ENCODE assay signal across 20 cellular contexts in genomic region chr14:105229099-105229655, GRCh38. TPM values are rescaled to one million over a fixed set of nuclear protein-coding genes. Genes with fewer than 3 reads are reported as not detected.
DNase-seq lines count a peak whose midpoint lies in the region; ATAC-seq, FAIRE-seq and TF ChIP-seq lines count a peak whose summit lies in the region.
"Had no signal": no experiment of that assay in that cellular context is flagged by ENCODE, and none has a peak within 500 bp of the region (broad histone marks: within the 10 kb centered on the region; RNA-seq: fewer than 3 reads in every experiment).

No MANE protein-coding gene starts in this region.

- no peak for DNase-seq in H1 (ENCODE audit: low read depth in 1 of 2, low spot score in 2 of 2)
- peak; percentile 55 for DNase-seq in kidney
- DNase-seq in nephron progenitor cell = no peak
- DNase-seq in activated CD8-positive, alpha-beta memory T cell treated with anti-CD3 and anti-CD28 coated beads, Interleukin-2, amount 50 U/mL, for 48 hours = no peak
- no peak for DNase-seq in neural progenitor cell (ENCODE audit: low spot score)
- no peak for DNase-seq in midbrain (lab: John Stamatoyannopoulos, UW)
- DNase-seq: C1 segment of cervical spinal cord; Calu3; CD4-positive, alpha-beta memory T cell; COR-L47; DMS53; DMS79 treated with DMSO at 0.1 percent for 48 hours; GF-D8; GM23248; H9 had no signal

- peaks cover 23% of the 10 kb centered on the region for H3K36me3 Mint-ChIP-seq in nephron progenitor cell (ENCODE audit: low read depth)
- peaks cover 4% of the 10 kb centered on the region for H3K36me3 Mint-ChIP-seq in neural progenitor cell

- H3K27ac Mint-ChIP-seq in nephron progenitor cell (peak overlapping the region; percentile 42), neural progenitor cell (no peak overlapping the region)
- H3K27ac Mint-ChIP-seq: CD4-positive, alpha-beta memory T cell had no signal

- TF ChIP-seq CTCF in H1 (IDR thresholded peaks at IDR 0.05; ENCODE audit: control extremely low read depth in 1 of 3, insufficient read depth in 1 of 3, low read depth in 1 of 3, low read length in 3 of 3) (no peak), kidney (IDR thresholded peaks at IDR 0.05; ENCODE audit: borderline replicate concordance, extremely low read depth, insufficient read depth) (no peak), nephron progenitor cell (IDR thresholded peaks at IDR 0.05) (no peak), neural progenitor cell (IDR thresholded peaks at IDR 0.05) (no peak)

- no peak overlapping the region for H3K27ac ChIP-seq in H1 (ENCODE audit: low read depth, low read length)
- no peak overlapping the region for H3K27ac ChIP-seq in kidney (ENCODE audit: low read depth in 2 of 2, low read length in 2 of 2)
- H3K27ac ChIP-seq in neural progenitor cell = no peak overlapping the region
- H3K27ac ChIP-seq: GM23248 had no signal

- no peak for TF ChIP-seq EP300 in H1 (IDR thresholded peaks at IDR 0.05; ENCODE audit: borderline replicate concordance in 1 of 2, low read depth in 2 of 2, low read length in 2 of 2)

- H3K36me3 ChIP-seq in H1 (ENCODE audit: control insufficient read depth in 2 of 4, insufficient read depth in 4 of 4, low read length in 3 of 4) (no peaks in the 10 kb centered on the region; a peak in 1 of 8 replicates), kidney (ENCODE audit: control insufficient read depth in 1 of 2, insufficient read depth in 2 of 2, low read length in 2 of 2) (peaks cover 0 to 6% of the 10 kb centered on the region in 2 donors), neural progenitor cell (no peaks in the 10 kb centered on the region)

- no peak overlapping the region for H3K4me3 ChIP-seq in H1 (ENCODE audit: extremely low read depth in 1 of 4, insufficient read depth in 2 of 4, low read depth in 3 of 4, low read length in 4 of 4)
- no peak overlapping the region for H3K4me3 ChIP-seq in kidney (ENCODE audit: low read length in 2 of 2)
- H3K4me3 ChIP-seq in neural progenitor cell = no peak overlapping the region
- H3K4me3 ChIP-seq: GM23248 had no signal

- no peak for TF ChIP-seq POLR2A in H1 (IDR thresholded peaks at IDR 0.05; ENCODE audit: control extremely low read depth in 1 of 2, low read depth in 2 of 2, low read length in 2 of 2)

- no peak overlapping the region for H3K9ac ChIP-seq in H1 (replicated peaks in 1 of 4; ENCODE audit: extremely low read depth in 1 of 4, low read depth in 3 of 4, low read length in 3 of 4)
- H3K9ac ChIP-seq in kidney (ENCODE audit: low read length in 2 of 2) = no peak overlapping the region
- no peak overlapping the region for H3K9ac ChIP-seq in neural progenitor cell
- H3K9ac ChIP-seq: GM23248 had no signal

- H3K27me3 ChIP-seq in H1 (replicated peaks in 1 of 4; ENCODE audit: control insufficient read depth in 3 of 4, extremely low read depth in 1 of 4, insufficient read depth in 3 of 4, low read length in 3 of 4) = no peaks in the 10 kb centered on the region
- H3K27me3 ChIP-seq in neural progenitor cell = no peaks in the 10 kb centered on the region

- H3K79me2 ChIP-seq in H1 (ENCODE audit: control insufficient read depth in 1 of 2, insufficient read depth in 2 of 2, low read length in 2 of 2) (no peaks in the 10 kb centered on the region), neural progenitor cell (ENCODE audit: low read depth) (peaks cover 3% of the 10 kb centered on the region)

- no peak overlapping the region for H2BK12ac ChIP-seq in H1 (ENCODE audit: low read depth, low read length)

- no peak overlapping the region for H3K14ac ChIP-seq in H1 (ENCODE audit: insufficient read length)

- H3K9me3 Mint-ChIP-seq in nephron progenitor cell (no peaks in the 10 kb centered on the region), neural progenitor cell (no peaks in the 10 kb centered on the region)
- H3K9me3 Mint-ChIP-seq: CD4-positive, alpha-beta memory T cell had no signal

- no peak overlapping the region for H3K23ac ChIP-seq in H1 (ENCODE audit: insufficient read length)

- H4K20me1 ChIP-seq in H1 (replicated peaks in 1 of 2; ENCODE audit: control insufficient read depth in 1 of 2, insufficient read depth in 2 of 2, low read length in 2 of 2) (peaks cover 0 to 3% of the 10 kb centered on the region in 2 experiments), neural progenitor cell (ENCODE audit: low read depth) (no peaks in the 10 kb centered on the region)

- no peaks in the 10 kb centered on the region for H3K23me2 ChIP-seq in H1 (ENCODE audit: low read depth, low read length)

- H3K27me3 Mint-ChIP-seq in nephron progenitor cell (ENCODE audit: low read depth, poor library complexity) = no peaks in the 10 kb centered on the region
- no peaks in the 10 kb centered on the region for H3K27me3 Mint-ChIP-seq in neural progenitor cell (ENCODE audit: insufficient read depth, low read depth)
- H3K27me3 Mint-ChIP-seq: CD4-positive, alpha-beta memory T cell had no signal

- intact Hi-C loops in kidney (cut with DNase I) = no loop called here

- WGBS in H1 (ENCODE audit: extremely low coverage in 1 of 2, insufficient coverage in 1 of 2, insufficient read length in 1 of 2, insufficient replicate concordance in 2 of 2, low coverage in 1 of 2, low lambda C conversion rate in 2 of 2, missing lambda C conversion rate in 1 of 2), 2 experiments = 95% methylated on average over 13 of the region's 18 CpGs; no CpG with 5 or more reads in 1 of the 2 experiments

- no peak for TF ChIP-seq RAD21 in H1 (IDR thresholded peaks at IDR 0.05 in 1 of 2, conservative IDR thresholded peaks at IDR 0.05 in 1 of 2; ENCODE audit: low read depth in 2 of 2, low read length in 2 of 2)

- POLR2A ChIA-PET in H1 (lab: Charles Lee; ENCODE audit: partially characterized antibody) = no interaction called here

- no peak overlapping the region for H2AK5ac ChIP-seq in H1 (ENCODE audit: low read depth, low read length)

- H3K4me1 Mint-ChIP-seq in nephron progenitor cell = no peaks in the 10 kb centered on the region
- H3K4me1 Mint-ChIP-seq in neural progenitor cell = peaks cover 3% of the 10 kb centered on the region
- H3K4me1 Mint-ChIP-seq: H9 had no signal

- H3K4me1 ChIP-seq in H1 (replicated peaks in 1 of 4; ENCODE audit: control insufficient read depth in 3 of 4, insufficient read depth in 4 of 4, low read length in 3 of 4) (no peaks in the 10 kb centered on the region), kidney (ENCODE audit: control insufficient read depth in 1 of 2, insufficient read depth in 1 of 2, low read depth in 1 of 2, low read length in 2 of 2) (peaks cover under 1 to 5% of the 10 kb centered on the region in 2 donors), neural progenitor cell (no peaks in the 10 kb centered on the region)

- peaks cover 0 to 4% of the 10 kb centered on the region in 2 experiments; a peak in 1 of 4 replicates for H3K9me3 ChIP-seq in H1 (ENCODE audit: insufficient read depth in 2 of 2, low read depth in 1 of 2, low read length in 1 of 2)
- H3K9me3 ChIP-seq in kidney (ENCODE audit: control insufficient read depth in 1 of 2, low read length in 2 of 2) = no peaks in the 10 kb centered on the region
- no peaks in the 10 kb centered on the region for H3K9me3 ChIP-seq in neural progenitor cell (ENCODE audit: low read depth)

- no peak overlapping the region for H4K91ac ChIP-seq in H1 (replicated peaks; ENCODE audit: insufficient read length, low read length)

- no peak overlapping the region for H3K56ac ChIP-seq in H1 (replicated peaks; ENCODE audit: insufficient read length, low read depth, low read length)

- no peak overlapping the region for H2AFZ ChIP-seq in H1 (ENCODE audit: low read length)
- no peak overlapping the region for H2AFZ ChIP-seq in neural progenitor cell (replicated peaks)
- H2AFZ ChIP-seq: GM23248 had no signal

- peak overlapping the region; percentile 66; the same call in 1 of the 2 replicates for H2BK5ac ChIP-seq in H1 (ENCODE audit: low read depth, low read length)

- no peak for FAIRE-seq in H1 (lab: Jason Lieb, UNC)
- FAIRE-seq in kidney (lab: Jason Lieb, UNC) = no peak
- FAIRE-seq: GM12891, GM18507 had no signal

- no peak overlapping the region for H3K4me2 ChIP-seq in H1 (ENCODE audit: insufficient read depth in 1 of 2, low read depth in 2 of 2, low read length in 2 of 2)
- H3K4me2 ChIP-seq in neural progenitor cell = no peak overlapping the region

- H4K5ac ChIP-seq in H1 (ENCODE audit: insufficient read length, low read depth, low read length) = no peak overlapping the region

- no peak overlapping the region for H3K18ac ChIP-seq in H1 (ENCODE audit: extremely low read depth, low read length)

- H2BK120ac ChIP-seq in H1 (replicated peaks; ENCODE audit: low read depth, low read length) = no peak overlapping the region

- no peak for ATAC-seq in GM19467 (IDR thresholded peaks at IDR 0.05; ENCODE audit: unreplicated experiment)
- ATAC-seq: HCT116 had no signal

- no peaks in the 10 kb centered on the region for H3F3A ChIP-seq in neural progenitor cell (ENCODE audit: low read depth)

- H2BK20ac ChIP-seq in H1 (ENCODE audit: low read length) = no peak overlapping the region

- CTCF ChIA-PET in H1 (lab: Charles Lee; ENCODE audit: partially characterized antibody) = interaction anchor here (1.3 kb wide), 1 partner anchor 19 kb away, joined by 3 read pairs; the partner anchor contains the start of gene BTBD6

- H3K79me1 ChIP-seq in H1 (ENCODE audit: low read depth, low read length) = no peaks in the 10 kb centered on the region

- H3K4me3 Mint-ChIP-seq in nephron progenitor cell (no peak overlapping the region), neural progenitor cell (no peak overlapping the region)
- H3K4me3 Mint-ChIP-seq: CD4-positive, alpha-beta memory T cell; H9 had no signal

- no peak overlapping the region for H4K8ac ChIP-seq in H1 (ENCODE audit: extremely low read depth, insufficient read depth, low read length)

- H2BK15ac ChIP-seq in H1 (ENCODE audit: low read length) = no peak overlapping the region

- no peak overlapping the region for H3K4ac ChIP-seq in H1 (replicated peaks; ENCODE audit: insufficient read length, low read depth, low read length)

RNA-seq across cellular contexts. Expression of gene BTBD6, which starts 19.2 kb away (rescaled TPM):
- 10.2 and 11.6 TPM in 2 replicates for total RNA-seq in H1 (2021; fragmentation: NEBNext Ultra II Directional; extraction: Animal tissue kit (Norgen Biotek cat#: 25700))
- polyA plus RNA-seq in H1 (2011; rRNA removed) = 9.8 and 10.1 TPM in 2 replicates
- polyA plus RNA-seq in H1 (2011; cell fraction: cytosol; rRNA removed) = 9.4 TPM
- polyA plus RNA-seq in H1 (2011; cell fraction: nucleus; rRNA removed) = 16.1 TPM
- polyA plus RNA-seq in H1 (2012, experiment 1 of 2) = 7.2 to 14.6 TPM (median 12.4 TPM) in 4 replicates
- polyA plus RNA-seq in H1 (2012, experiment 2 of 2) = 13.7 TPM
- polyA plus RNA-seq in H1 (2013, experiment 1 of 2) = 8.8 TPM
- 8.2 TPM for polyA plus RNA-seq in H1 (2013, experiment 2 of 2)
- polyA minus RNA-seq in H1 (2011; rRNA and poly(A)+ RNA removed) = 5.8 and 7.9 TPM in 2 replicates
- polyA minus RNA-seq in H1 (2011; cell fraction: cytosol; rRNA and poly(A)+ RNA removed) = 5.8 TPM
- 4.4 TPM for polyA minus RNA-seq in H1 (2011; cell fraction: nucleus; rRNA and poly(A)+ RNA removed)
- 38.9 TPM for total RNA-seq in kidney
- polyA plus RNA-seq in kidney (ENCODE audit: insufficient read depth, low read depth, low replicate concordance) = 33.3 TPM
- 9.0 and 15.0 TPM in 2 replicates for total RNA-seq in neural progenitor cell (ENCODE audit: low replicate concordance)
- total RNA-seq: A172 had no signal

RNA-seq across cellular contexts. Expression of gene NUDT14, which starts 48.1 kb away (rescaled TPM):
- 33.3 and 33.6 TPM in 2 replicates for total RNA-seq in H1 (2021; fragmentation: NEBNext Ultra II Directional; extraction: Animal tissue kit (Norgen Biotek cat#: 25700))
- polyA plus RNA-seq in H1 (2011; rRNA removed) (25.5 and 40.3 TPM in 2 replicates), kidney (ENCODE audit: insufficient read depth, low read depth, low replicate concordance) (59.1 TPM)
- polyA plus RNA-seq in H1 (2011; cell fraction: cytosol; rRNA removed) = 35.2 TPM
- 49.1 TPM for polyA plus RNA-seq in H1 (2011; cell fraction: nucleus; rRNA removed)
- polyA plus RNA-seq in H1 (2012, experiment 1 of 2) = 28.3 to 44.3 TPM (median 38.0 TPM) in 4 replicates
- polyA plus RNA-seq in H1 (2012, experiment 2 of 2) = 26.9 TPM
- 21.1 TPM for polyA plus RNA-seq in H1 (2013, experiment 1 of 2)
- 19.1 TPM for polyA plus RNA-seq in H1 (2013, experiment 2 of 2)
- polyA minus RNA-seq in H1 (2011; rRNA and poly(A)+ RNA removed) = 3.2 and 4.2 TPM in 2 replicates
- polyA minus RNA-seq in H1 (2011; cell fraction: cytosol; rRNA and poly(A)+ RNA removed) = 13.7 TPM
- polyA minus RNA-seq in H1 (2011; cell fraction: nucleus; rRNA and poly(A)+ RNA removed) = 12.6 TPM
- total RNA-seq in kidney (48.6 TPM), neural progenitor cell (ENCODE audit: low replicate concordance) (5.5 and 27.0 TPM in 2 replicates)
